8 cellular contexts compared by ENCODE assay signal in genomic region chr16:28491970-28492474, GRCh38. TPM values are rescaled to one million over a fixed set of nuclear protein-coding genes. Genes with fewer than 3 reads are reported as not detected.
A peak's percentile ranks its signal among the peaks of the same experiment; 100 is the strongest.
DNase-seq lines count a peak whose midpoint lies in the region; ATAC-seq and TF ChIP-seq lines count a peak whose summit lies in the region.

Gene CLN3, minus strand, starts transcription at chr16:28492074. Its CDS starts 315 bp downstream, at chr16:28491759.

- H3K36me3 ChIP-seq in ACC112 (ENCODE audit: insufficient read depth, low read length) (no peaks in the 10 kb centered on the region), WERI-Rb-1 (peaks cover 5% of the 10 kb centered on the region; the same call in 1 of the 2 replicates), breast epithelium (no peaks in the 10 kb centered on the region), iPS-20b (ENCODE audit: insufficient read depth, low read depth, low read length) (peaks cover 10% of the 10 kb centered on the region), skeletal muscle tissue (ENCODE audit: control insufficient read depth in 3 of 3, insufficient read depth in 3 of 3, low read length in 3 of 3) (peaks cover 16 to 18% (median 18%) of the 10 kb centered on the region in 3 donors)

- H3K9ac ChIP-seq in iPS-20b (ENCODE audit: low read depth, low read length) (peak within 1 kb of the TSS; percentile 99), skeletal muscle tissue (ENCODE audit: low read depth in 1 of 3, low read length in 3 of 3) (peak within 1 kb of the TSS; percentile 92 to 97 (median 92))

- H3K9me3 ChIP-seq in WERI-Rb-1 (ENCODE audit: severe bottlenecking): no peaks in the 10 kb centered on the region
- no peaks in the 10 kb centered on the region for H3K9me3 ChIP-seq in breast epithelium
- no peaks in the 10 kb centered on the region for H3K9me3 ChIP-seq in iPS-20b (ENCODE audit: insufficient read depth, low read depth, low read length)
- H3K9me3 ChIP-seq in skeletal muscle tissue (ENCODE audit: control insufficient read depth in 3 of 3, low read length in 3 of 3): no peaks in the 10 kb centered on the region

- no peaks in the 10 kb centered on the region for H3K79me2 ChIP-seq in ACC112 (ENCODE audit: control insufficient read depth, insufficient read depth, low read length, unreplicated experiment)

- DNase-seq in NCI-H2227 (lab: John Stamatoyannopoulos, UW; ENCODE audit: unreplicated experiment) (peak; percentile 94), WERI-Rb-1 (peak; percentile 93), breast epithelium (ENCODE audit: low spot score in 2 of 2) (peak; percentile 91 to 92)

- H3K4me1 ChIP-seq in ACC112 (ENCODE audit: control insufficient read depth, insufficient read depth, low read length, unreplicated experiment) (no peaks in the 10 kb centered on the region), breast epithelium (no peaks in the 10 kb centered on the region), iPS-20b (ENCODE audit: insufficient read depth, low read length) (no peaks in the 10 kb centered on the region), skeletal muscle tissue (ENCODE audit: control insufficient read depth in 3 of 3, insufficient read depth in 3 of 3, low read length in 3 of 3) (peaks cover 2 to 5% (median 3%) of the 10 kb centered on the region in 3 donors)

- no peak for TF ChIP-seq POLR2A in breast epithelium (IDR thresholded peaks at IDR 0.05)

- TF ChIP-seq CTCF in WERI-Rb-1 (IDR thresholded peaks at IDR 0.05; ENCODE audit: low read depth, low read length) (no peak), breast epithelium (IDR thresholded peaks at IDR 0.05) (peak in 1 of 3 donors; percentile 37)

- H3K4me3 ChIP-seq in ACC112 (ENCODE audit: low read depth, low read length) (peak within 1 kb of the TSS; percentile 86), WERI-Rb-1 (ENCODE audit: low read depth, low read length) (peak within 1 kb of the TSS; percentile 97), breast epithelium (peak within 1 kb of the TSS; percentile 90 to 97 (median 97)), iPS-20b (ENCODE audit: low read length) (peak within 1 kb of the TSS; percentile 93), skeletal muscle tissue (ENCODE audit: low read length in 3 of 3) (peak within 1 kb of the TSS; percentile 93 to 98 (median 98))

- intact Hi-C loops in breast epithelium (cut with DNase I; ENCODE audit: low total_unique reads): loop anchor here (10.0 kb wide), 1 partner anchor 53 kb away; no protein-coding TSS in a partner anchor

- peak within 1 kb of the TSS; percentile 96 for H2AFZ ChIP-seq in ACC112 (ENCODE audit: low read length, unreplicated experiment)

- ATAC-seq in GM18870 (IDR thresholded peaks at IDR 0.05; ENCODE audit: unreplicated experiment) (peak; percentile 50), HG03135 (IDR thresholded peaks at IDR 0.05; ENCODE audit: unreplicated experiment) (peak; percentile 70)

- H3K27ac ChIP-seq in ACC112 (ENCODE audit: low read depth, low read length) (peak within 1 kb of the TSS; percentile 88), WERI-Rb-1 (peak within 1 kb of the TSS; percentile 96), breast epithelium (peak within 1 kb of the TSS; percentile 95 to 98), iPS-20b (ENCODE audit: low read length) (peak within 1 kb of the TSS; percentile 96), skeletal muscle tissue (ENCODE audit: low read depth, low read length) (peak within 1 kb of the TSS; percentile 95)

- H3K27me3 ChIP-seq in ACC112 (ENCODE audit: insufficient read depth, low read length) (no peaks in the 10 kb centered on the region), WERI-Rb-1 (ENCODE audit: insufficient read depth, low read depth, severe bottlenecking) (no peaks in the 10 kb centered on the region), breast epithelium (no peaks in the 10 kb centered on the region), iPS-20b (ENCODE audit: insufficient read depth, low read length) (no peaks in the 10 kb centered on the region), skeletal muscle tissue (ENCODE audit: control insufficient read depth in 3 of 3, insufficient read depth in 3 of 3, low read length in 3 of 3) (peaks cover 0 to 4% (median 2%) of the 10 kb centered on the region in 3 donors)

RNA-seq across cellular contexts. Expression of gene CLN3, which starts in this region (rescaled TPM):
- total RNA-seq in breast epithelium (10 to 100 TPM; 25.1 to 39.1 (median 38.7) TPM), skeletal muscle tissue (10.4 TPM)

Comparison
In these comparisons a context has a peak if more than half of its experiments do, and no peak if none do; other contexts are left out.
1. Peak in every context shown above with its lines: DNase-seq, ATAC-seq, H3K4me3 ChIP-seq and H3K27ac ChIP-seq.